10 cellular contexts compared by ENCODE assay signal in the genomic region with DNA sequence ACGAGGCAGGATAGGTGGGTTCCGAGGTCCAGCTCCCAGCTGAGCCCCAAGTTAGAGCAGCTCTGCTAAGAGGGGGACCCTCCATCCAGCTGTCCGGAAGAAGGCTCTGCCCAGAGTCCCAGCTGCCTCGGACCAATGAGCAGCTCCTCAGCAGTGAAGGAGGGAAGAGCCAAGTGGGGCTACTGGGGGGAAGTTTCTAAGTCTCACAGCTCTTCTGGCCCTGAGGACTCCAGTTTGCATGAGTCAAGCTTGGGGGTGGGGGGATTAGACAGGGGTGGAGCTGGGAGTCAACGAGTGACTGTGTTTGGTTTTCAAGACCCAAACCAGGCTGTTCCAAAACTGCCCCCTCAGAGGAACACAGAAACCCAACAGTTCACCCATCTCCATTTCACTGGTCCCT.
DNase-seq lines count a peak whose midpoint lies in the region; ATAC-seq and TF ChIP-seq lines count a peak whose summit lies in the region.
"Had no signal": no experiment of that assay in that cellular context is flagged by ENCODE, and none has a peak within 500 bp of the region (broad histone marks: within the 10 kb centered on the region; RNA-seq: fewer than 3 reads in every experiment).

No MANE protein-coding gene starts in this region.

- H3K9me3 ChIP-seq in body of pancreas: no peaks in the 10 kb centered on the region
- no peaks in the 10 kb centered on the region for H3K9me3 ChIP-seq in right cardiac atrium (ENCODE audit: control insufficient read depth, low read length)
- H3K9me3 ChIP-seq in smooth muscle cell (replicated peaks; ENCODE audit: low read depth): no peaks in the 10 kb centered on the region
- H3K9me3 ChIP-seq: neutrophil had no signal

- intact Hi-C loops in body of pancreas (cut with DNase I): no loop called here
- intact Hi-C loops in right cardiac atrium (cut with DNase I): loop anchor here in 2 of 4 donors (5.0 kb wide), 2 partner anchors 35 to 40 kb away; no protein-coding TSS in a partner anchor

- peaks cover 96% of the 10 kb centered on the region for H4K20me1 ChIP-seq in smooth muscle cell (ENCODE audit: low read depth)

- H3K4me3 Mint-ChIP-seq in endothelial cell (ENCODE audit: unreplicated experiment): no peak overlapping the region

- peaks cover 12% of the 10 kb centered on the region for H3K27me3 Mint-ChIP-seq in endothelial cell (ENCODE audit: unreplicated experiment)

- H3F3A ChIP-seq in smooth muscle cell (ENCODE audit: low read depth): peaks cover 29% of the 10 kb centered on the region

- H3K9ac ChIP-seq in smooth muscle cell (ENCODE audit: low read depth): no peak overlapping the region

- H3K36me3 Mint-ChIP-seq in endothelial cell (ENCODE audit: low read depth, unreplicated experiment): no peaks in the 10 kb centered on the region

- H3K27me3 ChIP-seq in body of pancreas: no peaks in the 10 kb centered on the region
- H3K27me3 ChIP-seq in right cardiac atrium (ENCODE audit: control insufficient read depth, insufficient read depth): no peaks in the 10 kb centered on the region
- no peaks in the 10 kb centered on the region for H3K27me3 ChIP-seq in smooth muscle cell (ENCODE audit: low read depth)

- in situ Hi-C loops in GM13977 (cut with MboI; ENCODE audit: low pct_unique_long_range_greater_than_20kb, low sequenced_read_pairs, unreplicated experiment): no loop called here

- no peaks in the 10 kb centered on the region for H3K9me3 Mint-ChIP-seq in endothelial cell (ENCODE audit: unreplicated experiment)

- peak overlapping the region; percentile 79 for H3K4me2 ChIP-seq in smooth muscle cell

- TF ChIP-seq POLR2A in body of pancreas (IDR thresholded peaks at IDR 0.05): no peak

- H3K27ac ChIP-seq in body of pancreas: peak overlapping the region; percentile 89 to 92 (median 90)
- H3K27ac ChIP-seq in right cardiac atrium (ENCODE audit: low read length): peak overlapping the region; percentile 97
- peak overlapping the region; percentile 86 for H3K27ac ChIP-seq in smooth muscle cell (ENCODE audit: low read depth)
- H3K27ac ChIP-seq: neutrophil had no signal

- peaks cover 100% of the 10 kb centered on the region for H3K4me1 ChIP-seq in body of pancreas
- peaks cover 80% of the 10 kb centered on the region for H3K4me1 ChIP-seq in right cardiac atrium (ENCODE audit: control insufficient read depth, insufficient read depth, low read length)
- peaks cover 5% of the 10 kb centered on the region for H3K4me1 ChIP-seq in smooth muscle cell (ENCODE audit: low read depth)

- DNase-seq in GM04503 (ENCODE audit: low read depth): peak; percentile 17
- DNase-seq in body of pancreas: peak in 1 of 4 donors; percentile 60
- peak; percentile 48 to 74 (median 71) for DNase-seq in right cardiac atrium
- DNase-seq in smooth muscle cell (lab: John Stamatoyannopoulos, UW; ENCODE audit: unreplicated experiment): no peak
- DNase-seq in SK-N-DZ (ENCODE audit: low spot score): no peak
- no peak for DNase-seq in endothelial cell (ENCODE audit: low spot score)
- DNase-seq in GM13977 (ENCODE audit: low spot score): no peak
- DNase-seq: NCI-H1092 had no signal

- H3K4me3 ChIP-seq in body of pancreas: no peak overlapping the region
- H3K4me3 ChIP-seq in right cardiac atrium (ENCODE audit: low read length): no peak overlapping the region
- no peak overlapping the region for H3K4me3 ChIP-seq in smooth muscle cell

- ATAC-seq in body of pancreas (no peak), right cardiac atrium (peak; percentile 5 to 9), GM18870 (IDR thresholded peaks at IDR 0.05; ENCODE audit: unreplicated experiment) (no peak)

- no peak overlapping the region for H2AFZ ChIP-seq in smooth muscle cell (ENCODE audit: low read depth)

- H3K79me2 ChIP-seq in smooth muscle cell (ENCODE audit: low read depth): peaks cover 39% of the 10 kb centered on the region

- TF ChIP-seq CTCF in body of pancreas (IDR thresholded peaks at IDR 0.05) (no peak), smooth muscle cell (IDR thresholded peaks at IDR 0.05; ENCODE audit: borderline replicate concordance, insufficient read depth, poor library complexity, severe bottlenecking) (no peak), endothelial cell (IDR thresholded peaks at IDR 0.05; ENCODE audit: unreplicated experiment) (no peak), GM13977 (IDR thresholded peaks at IDR 0.05; ENCODE audit: extremely low read depth, insufficient read depth, missing control alignments) (no peak)

- peaks cover 0 to 4% of the 10 kb centered on the region in 2 donors for H3K36me3 ChIP-seq in body of pancreas (replicated peaks in 1 of 2; ENCODE audit: insufficient read depth in 1 of 2, low read depth in 2 of 2)
- no peaks in the 10 kb centered on the region for H3K36me3 ChIP-seq in smooth muscle cell (ENCODE audit: low read depth)
- H3K36me3 ChIP-seq: neutrophil had no signal

- 57 to 82% methylated on average over 4 to 5 of the region's 5 CpGs for WGBS in body of pancreas, 2 donors
- 40% methylated on average over 5 of the region's 5 CpGs for WGBS in right cardiac atrium
- 55% methylated on average over 5 of the region's 5 CpGs for WGBS in smooth muscle cell (ENCODE audit: low lambda C conversion rate)

- H3K27ac Mint-ChIP-seq in endothelial cell (ENCODE audit: unreplicated experiment): no peak overlapping the region

- H3K4me1 Mint-ChIP-seq in endothelial cell (ENCODE audit: unreplicated experiment): peaks cover 19% of the 10 kb centered on the region

Comparison
In these comparisons a context has a peak if more than half of its experiments do, and no peak if none do; other contexts are left out.
1. DNase-seq: peak in GM04503 (single experiment) and right cardiac atrium (3 of 3); none in smooth muscle cell (single experiment), SK-N-DZ (single experiment), endothelial cell (single experiment) and GM13977 (single experiment).
2. ATAC-seq: peak in right cardiac atrium (2 of 2); none in body of pancreas (single experiment) and GM18870 (single experiment).
3. Peak in every context shown above with its lines, with median percentiles within 50 percentile points of each other: H3K27ac ChIP-seq.